In genomic region chrX:153524234-153524633, GRCh38 we compare ENCODE assay signal across 34 cellular contexts. TPM values are rescaled to one million over a fixed set of nuclear protein-coding genes. Genes with fewer than 3 reads are reported as not detected.
"Had no signal": no experiment of that assay in that cellular context is flagged by ENCODE, and none has a peak within 500 bp of the region (broad histone marks: within the 10 kb centered on the region; RNA-seq: fewer than 3 reads in every experiment).

No MANE protein-coding gene starts in this region.

- ATAC-seq: left colon; left lung; lower lobe of right lung; naive thymus-derived CD8-positive, alpha-beta T cell; pancreas; right cardiac atrium; stimulated activated effector memory CD8-positive, alpha-beta T cell treated with anti-CD3 and anti-CD28 coated beads, Interleukin-12 subunit alpha, Interleukin-12 subunit beta, amount 100 ng/mL, for 72 hours; upper lobe of right lung had no signal

- H3K36me3 Mint-ChIP-seq: immature natural killer cell; naive thymus-derived CD8-positive, alpha-beta T cell; stimulated activated effector memory CD8-positive, alpha-beta T cell treated with anti-CD3 and anti-CD28 coated beads, Interleukin-12 subunit alpha, Interleukin-12 subunit beta, amount 100 ng/mL, for 72 hours had no signal

- H3K4me1 Mint-ChIP-seq: immature natural killer cell; naive thymus-derived CD8-positive, alpha-beta T cell; stimulated activated effector memory CD8-positive, alpha-beta T cell treated with anti-CD3 and anti-CD28 coated beads, Interleukin-12 subunit alpha, Interleukin-12 subunit beta, amount 100 ng/mL, for 72 hours had no signal

- H3K27me3 Mint-ChIP-seq: stimulated activated naive CD8-positive, alpha-beta T cell treated with anti-CD3 and anti-CD28 coated beads, Interleukin-15, Interleukin-2, amounts not matched to agents 100 ng/mL and 50 ng/mL, for 24 hours had no signal

- H3K4me1 ChIP-seq: left lung, lower lobe of right lung, pancreas, prostate gland, sigmoid colon, upper lobe of right lung had no signal

- H3K27me3 ChIP-seq: upper lobe of right lung had no signal

- H3K27ac Mint-ChIP-seq: naive thymus-derived CD8-positive, alpha-beta T cell; nephron; stimulated activated effector memory CD8-positive, alpha-beta T cell treated with anti-CD3 and anti-CD28 coated beads, Interleukin-12 subunit alpha, Interleukin-12 subunit beta, amount 100 ng/mL, for 72 hours; stimulated activated naive CD8-positive, alpha-beta T cell treated with anti-CD3 and anti-CD28 coated beads, Interleukin-15, Interleukin-2, amounts not matched to agents 100 ng/mL and 50 ng/mL, for 24 hours had no signal

- H3K36me3 ChIP-seq: left lung, lower lobe of right lung, pancreas, prostate gland, sigmoid colon, spleen, suprapubic skin, thoracic aorta, tibial artery, upper lobe of right lung had no signal

- FAIRE-seq: islet of Langerhans, kidney, pancreas, small intestine, urothelium cell line had no signal

- DNase-seq: immature natural killer cell; kidney; left colon; left lung; lower lobe of right lung; mammary epithelial cell; mesenchymal stem cell; naive thymus-derived CD8-positive, alpha-beta T cell; nucleus accumbens; pancreas; posterior cingulate gyrus; retina; right cardiac atrium; sigmoid colon; small intestine; spleen; stimulated activated CD4-positive, alpha-beta T cell treated with anti-CD3 and anti-CD28 coated beads, Interleukin-4, amount 100 ng/mL, for 24 hours; stimulated activated naive CD4-positive, alpha-beta T cell; tibial artery; trophoblast cell; upper lobe of right lung had no signal

- H3K9me3 ChIP-seq: left lung, lower lobe of right lung, pancreas, prostate gland, sigmoid colon, spleen, suprapubic skin, thoracic aorta, tibial artery, upper lobe of right lung had no signal

- H3K27ac ChIP-seq: left lung, lower lobe of right lung, pancreas, prostate gland, sigmoid colon, spleen, suprapubic skin, thoracic aorta, tibial artery, upper lobe of right lung had no signal

- H3K4me3 Mint-ChIP-seq: immature natural killer cell; naive thymus-derived CD8-positive, alpha-beta T cell; nephron; neural crest cell; stimulated activated effector memory CD8-positive, alpha-beta T cell treated with anti-CD3 and anti-CD28 coated beads, Interleukin-12 subunit alpha, Interleukin-12 subunit beta, amount 100 ng/mL, for 72 hours; stimulated activated naive CD8-positive, alpha-beta T cell treated with anti-CD3 and anti-CD28 coated beads, Interleukin-15, Interleukin-2, amounts not matched to agents 100 ng/mL and 50 ng/mL, for 24 hours had no signal

- H3K9me3 Mint-ChIP-seq: immature natural killer cell; naive thymus-derived CD8-positive, alpha-beta T cell; neural crest cell; stimulated activated effector memory CD8-positive, alpha-beta T cell treated with anti-CD3 and anti-CD28 coated beads, Interleukin-12 subunit alpha, Interleukin-12 subunit beta, amount 100 ng/mL, for 72 hours; stimulated activated naive CD8-positive, alpha-beta T cell treated with anti-CD3 and anti-CD28 coated beads, Interleukin-15, Interleukin-2, amounts not matched to agents 100 ng/mL and 50 ng/mL, for 24 hours had no signal

- H3K4me3 ChIP-seq: left lung, lower lobe of right lung, pancreas, prostate gland, sigmoid colon, spleen, suprapubic skin, thoracic aorta, tibial artery, upper lobe of right lung had no signal

RNA-seq across cellular contexts. Expression of gene ATP2B3, which starts 6.8 kb away (rescaled TPM):
- total RNA-seq: kidney; left lung; liver; lower lobe of right lung; mammary epithelial cell; mucosa of gallbladder; naive thymus-derived CD8-positive, alpha-beta T cell; osteoblast; right cardiac atrium; subcutaneous adipose tissue; suprapubic skin; upper lobe of right lung had no signal
- polyA plus RNA-seq: immature natural killer cell; liver; mammary epithelial cell; naive thymus-derived CD8-positive, alpha-beta T cell; spleen had no signal

RNA-seq across cellular contexts. Expression of gene BGN, which starts 29.5 kb away (rescaled TPM):
- total RNA-seq: naive thymus-derived CD8-positive, alpha-beta T cell had no signal
- polyA plus RNA-seq: immature natural killer cell; naive thymus-derived CD8-positive, alpha-beta T cell had no signal
